In genomic region chr11:71804158-71804946, GRCh38 we compare ENCODE assay signal across 6 cellular contexts. TPM values are rescaled to one million over a fixed set of nuclear protein-coding genes. Genes with fewer than 3 reads are reported as not detected.
"Had no signal": no experiment of that assay in that cellular context is flagged by ENCODE, and none has a peak within 500 bp of the region (broad histone marks: within the 10 kb centered on the region; RNA-seq: fewer than 3 reads in every experiment).

No MANE protein-coding gene starts in this region.

RNA-seq across cellular contexts. Expression of gene DEFB108B, which starts 28.6 kb away (rescaled TPM):
- total RNA-seq: LHCN-M2, MCF 10A, NCI-H460, OCI-LY7, PC-3 had no signal
- polyA plus RNA-seq: IgD-negative memory B cell had no signal
